11 cellular contexts compared by ENCODE assay signal in the genomic region with DNA sequence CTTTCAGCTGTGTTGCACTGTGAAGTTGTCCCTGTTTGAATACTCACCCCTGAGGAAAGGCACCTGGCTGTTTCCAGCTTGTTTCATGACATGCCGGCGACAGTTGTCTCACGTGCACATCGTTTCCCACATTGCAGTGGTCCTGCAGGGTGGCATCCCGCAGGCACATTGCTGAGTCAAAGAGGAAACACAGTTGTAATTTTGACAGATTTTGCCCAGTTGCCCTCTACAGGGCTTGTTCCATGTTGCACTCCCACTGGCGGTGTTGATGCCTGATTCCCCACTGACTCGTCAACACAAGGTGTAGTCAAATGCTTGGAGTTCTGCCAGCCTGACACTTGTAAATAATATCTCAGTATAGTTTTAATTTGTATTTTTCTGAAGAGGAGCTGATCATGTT. TPM values are rescaled to one million over a fixed set of nuclear protein-coding genes. Genes with fewer than 3 reads are reported as not detected.
A peak's percentile ranks its signal among the peaks of the same experiment; 100 is the strongest.
DNase-seq lines count a peak whose midpoint lies in the region; ATAC-seq, FAIRE-seq and TF ChIP-seq lines count a peak whose summit lies in the region.
"Had no signal": no experiment of that assay in that cellular context is flagged by ENCODE, and none has a peak within 500 bp of the region (broad histone marks: within the 10 kb centered on the region; RNA-seq: fewer than 3 reads in every experiment).

No MANE protein-coding gene starts in this region.

- H3K9me3 Mint-ChIP-seq in activated naive CD8-positive, alpha-beta T cell treated with anti-CD3 and anti-CD28 coated beads, Interleukin-2, amount 50 U/mL, for 24 hours: no peaks in the 10 kb centered on the region
- H3K9me3 Mint-ChIP-seq: memory B cell; T-helper 1 cell treated with Interleukin-12 subunit alpha and Interleukin-12 subunit beta and Interleukin-4 antibody, amounts not matched to agents 30 μg/mL and 1 μg/mL, for 36 hours had no signal

- no peak overlapping the region for H3K4me3 Mint-ChIP-seq in activated naive CD8-positive, alpha-beta T cell treated with anti-CD3 and anti-CD28 coated beads, Interleukin-2, amount 50 U/mL, for 24 hours
- H3K4me3 Mint-ChIP-seq: memory B cell; T-helper 1 cell treated with Interleukin-12 subunit alpha and Interleukin-12 subunit beta and Interleukin-4 antibody, amounts not matched to agents 30 μg/mL and 1 μg/mL, for 36 hours had no signal

- H3K4me1 Mint-ChIP-seq in activated naive CD8-positive, alpha-beta T cell treated with anti-CD3 and anti-CD28 coated beads, Interleukin-2, amount 50 U/mL, for 24 hours: no peaks in the 10 kb centered on the region

- peak; percentile 65 for DNase-seq in NCI-H1436 (lab: John Stamatoyannopoulos, UW)
- DNase-seq in NCI-H1436 treated with DMSO at 0.1 percent for 48 hours (lab: John Stamatoyannopoulos, UW): no peak
- DNase-seq in NCI-H1694 (lab: John Stamatoyannopoulos, UW): peak; percentile 47
- peak; percentile 54 for DNase-seq in bronchial epithelial cell (ENCODE audit: low read depth)
- DNase-seq in retinal pigment epithelial cell (ENCODE audit: low read depth): no peak
- no peak for DNase-seq in activated naive CD8-positive, alpha-beta T cell treated with anti-CD3 and anti-CD28 coated beads, Interleukin-2, amount 50 U/mL, for 24 hours
- no peak for DNase-seq in activated gamma-delta T cell treated with Interleukin-2 at 50 U/mL for 16 hours

- H3K27me3 Mint-ChIP-seq in activated naive CD8-positive, alpha-beta T cell treated with anti-CD3 and anti-CD28 coated beads, Interleukin-2, amount 50 U/mL, for 24 hours: peaks cover 19% of the 10 kb centered on the region

- H3K27me3 ChIP-seq in bronchial epithelial cell (ENCODE audit: control insufficient read depth, insufficient read depth, low read length): no peaks in the 10 kb centered on the region
- H3K27me3 ChIP-seq: gastroesophageal sphincter had no signal

- H3K27ac Mint-ChIP-seq in activated naive CD8-positive, alpha-beta T cell treated with anti-CD3 and anti-CD28 coated beads, Interleukin-2, amount 50 U/mL, for 24 hours: no peak overlapping the region
- H3K27ac Mint-ChIP-seq: memory B cell; T-helper 1 cell treated with Interleukin-12 subunit alpha and Interleukin-12 subunit beta and Interleukin-4 antibody, amounts not matched to agents 30 μg/mL and 1 μg/mL, for 36 hours had no signal

- TF ChIP-seq CTCF in bronchial epithelial cell (IDR thresholded peaks at IDR 0.05; ENCODE audit: insufficient read depth, low read length, severe bottlenecking): peak; percentile 38
- TF ChIP-seq CTCF in retinal pigment epithelial cell (conservative IDR thresholded peaks at IDR 0.05; ENCODE audit: low read depth, low read length): peak; percentile 24

- peaks cover 2% of the 10 kb centered on the region for H3K36me3 ChIP-seq in bronchial epithelial cell (ENCODE audit: control insufficient read depth, insufficient read depth, low read length)
- H3K36me3 ChIP-seq: gastroesophageal sphincter had no signal

- H3K4me3 ChIP-seq in bronchial epithelial cell (ENCODE audit: low read depth, low read length) (no peak overlapping the region), retinal pigment epithelial cell (ENCODE audit: low read length) (no peak overlapping the region)
- H3K4me3 ChIP-seq: gastroesophageal sphincter had no signal

- H3K36me3 Mint-ChIP-seq in activated naive CD8-positive, alpha-beta T cell treated with anti-CD3 and anti-CD28 coated beads, Interleukin-2, amount 50 U/mL, for 24 hours (ENCODE audit: low read depth): peaks cover 3% of the 10 kb centered on the region

- no peak for FAIRE-seq in bronchial epithelial cell (lab: Jason Lieb, UNC)

- no peak for ATAC-seq in activated naive CD8-positive, alpha-beta T cell treated with anti-CD3 and anti-CD28 coated beads, Interleukin-2, amount 50 U/mL, for 24 hours
- no peak for ATAC-seq in GM21526 (IDR thresholded peaks at IDR 0.05; ENCODE audit: low FRiP score, unreplicated experiment)
- ATAC-seq: gastroesophageal sphincter had no signal

RNA-seq across cellular contexts. Expression of gene EPN2, which starts 23.8 kb away (rescaled TPM):
- total RNA-seq in bronchial epithelial cell: 13.7 and 23.3 TPM in 2 replicates

Comparison
In these comparisons a context has a peak if more than half of its experiments do, and no peak if none do; other contexts are left out.
1. DNase-seq: peak in NCI-H1436 (single experiment), NCI-H1694 (single experiment) and bronchial epithelial cell (single experiment); none in NCI-H1436 treated with DMSO at 0.1 percent for 48 hours (single experiment), retinal pigment epithelial cell (single experiment), activated naive CD8-positive, alpha-beta T cell treated with anti-CD3 and anti-CD28 coated beads, Interleukin-2, amount 50 U/mL, for 24 hours (single experiment) and activated gamma-delta T cell treated with Interleukin-2 at 50 U/mL for 16 hours (single experiment).